8 cellular contexts compared by ENCODE assay signal in genomic region chr7:107742678-107743566, GRCh38. TPM values are rescaled to one million over a fixed set of nuclear protein-coding genes. Genes with fewer than 3 reads are reported as not detected.
DNase-seq lines count a peak whose midpoint lies in the region; ATAC-seq and TF ChIP-seq lines count a peak whose summit lies in the region.

No MANE protein-coding gene starts in this region.

- H3K4me3 ChIP-seq in AG04450 (ENCODE audit: low read depth, low read length) (peak overlapping the region; percentile 68), gastroesophageal sphincter (peak overlapping the region; percentile 79 to 85)

- H3K9me3 ChIP-seq in AG04450 (ENCODE audit: control insufficient read depth, insufficient read depth, low read length), result no peaks in the 10 kb centered on the region
- H3K9me3 ChIP-seq in gastroesophageal sphincter, result no peaks in the 10 kb centered on the region

- TF ChIP-seq CTCF in AG04450 (IDR thresholded peaks at IDR 0.05; ENCODE audit: low read depth, low read length), result no peak
- no peak for TF ChIP-seq CTCF in activated CD8-positive, alpha-beta T cell treated with anti-CD3 and anti-CD28 coated beads for 36 hours (IDR thresholded peaks at IDR 0.05)
- no peak for TF ChIP-seq CTCF in gastroesophageal sphincter (IDR thresholded peaks at IDR 0.05)

- H3K27me3 ChIP-seq in AG04450 (ENCODE audit: control insufficient read depth, insufficient read depth, low read length) (no peaks in the 10 kb centered on the region), gastroesophageal sphincter (no peaks in the 10 kb centered on the region)

- H3K27ac ChIP-seq in AG04450 (ENCODE audit: low read depth, low read length), result peak overlapping the region; percentile 90
- H3K27ac ChIP-seq in gastroesophageal sphincter, result peak overlapping the region; percentile 90 to 97 (median 94)

- no peak for TF ChIP-seq POLR2A in gastroesophageal sphincter (IDR thresholded peaks at IDR 0.05)

- POLR2A ChIA-PET in AG04450 (lab: Yijun Ruan, JAX), result interaction anchor here (0.6 to 1.6 kb wide), 9 partner anchors 98 to 574 kb away, joined by 3 to 6 read pairs (median 4); partner anchors contain the start of genes DLD and HBP1
- POLR2A ChIA-PET in activated CD8-positive, alpha-beta T cell treated with anti-CD3 and anti-CD28 coated beads for 36 hours (lab: Charles Lee), result interaction anchor here (0.7 to 2.6 kb wide), 16 partner anchors 13 to 685 kb away, joined by 3 to 17 read pairs (median 5); partner anchors contain the start of genes COG5, DLD, DUS4L and HBP1

- DNase-seq in AG04450 (ENCODE audit: low read depth, low spot score) (no peak), NCI-H2107 (lab: John Stamatoyannopoulos, UW) (peak; percentile 77), occipital lobe (lab: John Stamatoyannopoulos, UW) (peak; percentile 71), NCI-H226 (no peak)
- DNase-seq in activated CD8-positive, alpha-beta T cell treated with anti-CD3 and anti-CD28 coated beads for 36 hours, result no peak

- no peak for TF ChIP-seq EP300 in gastroesophageal sphincter (IDR thresholded peaks at IDR 0.05)

- 22 to 33% methylated on average over 11 to 27 of the region's 29 CpGs for WGBS in gastroesophageal sphincter (ENCODE audit: low coverage in 1 of 2), 2 donors

- H3K36me3 Mint-ChIP-seq in activated CD8-positive, alpha-beta T cell treated with anti-CD3 and anti-CD28 coated beads for 36 hours (ENCODE audit: low read depth), result peaks cover 11% of the 10 kb centered on the region

- H3K4me3 Mint-ChIP-seq in activated CD8-positive, alpha-beta T cell treated with anti-CD3 and anti-CD28 coated beads for 36 hours, result peak overlapping the region; percentile 87

- CTCF ChIA-PET in AG04450 (lab: Charles Lee), result interaction anchor here (0.5 to 7.6 kb wide), 24 partner anchors 8 to 428 kb away, joined by 3 to 117 read pairs (median 4); no protein-coding TSS in a partner anchor
- CTCF ChIA-PET in activated CD8-positive, alpha-beta T cell treated with anti-CD3 and anti-CD28 coated beads for 36 hours (lab: Charles Lee), result interaction anchor here (0.8 to 8.6 kb wide), 26 partner anchors 11 to 594 kb away, joined by 3 to 117 read pairs (median 4); partner anchors contain the start of genes COG5, DLD, DUS4L and HBP1

- intact Hi-C loops in activated CD8-positive, alpha-beta T cell treated with anti-CD3 and anti-CD28 coated beads for 36 hours (cut with micrococcal nuclease), result loop anchor here (2.0 kb wide), 1 partner anchor 132 kb away; no protein-coding TSS in a partner anchor

- H3K36me3 ChIP-seq in gastroesophageal sphincter, result no peaks in the 10 kb centered on the region

- H3K4me1 Mint-ChIP-seq in activated CD8-positive, alpha-beta T cell treated with anti-CD3 and anti-CD28 coated beads for 36 hours (ENCODE audit: low read depth), result peaks cover 36% of the 10 kb centered on the region

- no peaks in the 10 kb centered on the region for H3K9me3 Mint-ChIP-seq in activated CD8-positive, alpha-beta T cell treated with anti-CD3 and anti-CD28 coated beads for 36 hours

- peak overlapping the region; percentile 100 for H3K27ac Mint-ChIP-seq in activated CD8-positive, alpha-beta T cell treated with anti-CD3 and anti-CD28 coated beads for 36 hours

- H3K27me3 Mint-ChIP-seq in activated CD8-positive, alpha-beta T cell treated with anti-CD3 and anti-CD28 coated beads for 36 hours, result no peaks in the 10 kb centered on the region

- ATAC-seq in GM18502 (IDR thresholded peaks at IDR 0.05; ENCODE audit: poor library complexity, unreplicated experiment) (peak; percentile 34), HG02852 (IDR thresholded peaks at IDR 0.05; ENCODE audit: unreplicated experiment) (peak; percentile 37), gastroesophageal sphincter (peak; percentile 34)
- ATAC-seq in activated CD8-positive, alpha-beta T cell treated with anti-CD3 and anti-CD28 coated beads for 36 hours, result peak; percentile 48

- peaks cover 2 to 44% (median 8%) of the 10 kb centered on the region in 3 donors for H3K4me1 ChIP-seq in gastroesophageal sphincter

RNA-seq across cellular contexts. Expression of gene CBLL1, which starts 1.0 kb away (rescaled TPM):
- polyA plus RNA-seq in AG04450 (2011; rRNA removed), result 17.0 and 18.0 TPM in 2 replicates
- polyA minus RNA-seq in AG04450 (2011; rRNA and poly(A)+ RNA removed), result 14.7 and 20.8 TPM in 2 replicates
- total RNA-seq in activated CD8-positive, alpha-beta T cell treated with anti-CD3 and anti-CD28 coated beads for 36 hours, result 10 to 100 TPM; 31.7 to 38.2 TPM
- total RNA-seq in gastroesophageal sphincter, result 10 to 100 TPM; 42.8 to 65.8 (median 53.8) TPM
- 24.5 TPM for total RNA-seq in occipital lobe

Comparison
In these comparisons a context has a peak if more than half of its experiments do, and no peak if none do; other contexts are left out.
1. DNase-seq: peak in NCI-H2107 (single experiment) and occipital lobe (single experiment); none in AG04450 (single experiment), activated CD8-positive, alpha-beta T cell treated with anti-CD3 and anti-CD28 coated beads for 36 hours (single experiment) and NCI-H226 (single experiment).
2. Peak in every context shown above with its lines, with median percentiles within 50 percentile points of each other: ATAC-seq.